In the genomic region with DNA sequence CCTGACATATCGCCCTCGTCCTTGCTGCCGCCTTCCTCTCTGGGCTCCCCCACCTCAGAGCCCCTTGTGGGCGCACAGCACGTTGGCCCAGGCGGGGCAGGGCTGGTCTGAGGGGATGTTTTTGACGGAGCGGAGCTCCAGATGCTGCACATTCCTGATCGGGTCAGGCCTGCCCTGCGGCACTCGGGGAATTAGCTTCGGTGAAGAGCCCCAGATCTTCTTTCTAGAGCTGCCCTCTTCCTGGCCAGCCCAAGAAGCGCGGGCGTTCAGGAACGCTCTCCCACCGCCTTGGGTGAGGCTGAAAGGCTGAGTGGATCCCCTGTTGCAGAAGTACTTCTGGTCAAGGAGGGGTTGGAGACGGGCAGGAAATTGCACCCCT, we compare ENCODE assay signal across 1 cellular context.
TF ChIP-seq lines count a peak whose summit lies in the region.

No MANE protein-coding gene starts in this region.

TF ChIP-seq in GM12878, 131 proteins besides CTCF, POLR2A, EP300 and RAD21:
- TF ChIP-seq TCF3 (IDR thresholded peaks at IDR 0.05; ENCODE audit: borderline replicate concordance, insufficient read depth, low read depth, low read length): no peak
- TF ChIP-seq SRF (IDR thresholded peaks at IDR 0.05; ENCODE audit: low read depth in 2 of 2, low read length in 2 of 2): no peak
- no peak for TF ChIP-seq KDM1A (IDR thresholded peaks at IDR 0.05; ENCODE audit: borderline replicate concordance)
- TF ChIP-seq LARP7 (IDR thresholded peaks at IDR 0.05): no peak
TF ChIP-seq in GM12878: peak in this region for 0.
